ENCODE assay signal across 8 cellular contexts in the genomic region with DNA sequence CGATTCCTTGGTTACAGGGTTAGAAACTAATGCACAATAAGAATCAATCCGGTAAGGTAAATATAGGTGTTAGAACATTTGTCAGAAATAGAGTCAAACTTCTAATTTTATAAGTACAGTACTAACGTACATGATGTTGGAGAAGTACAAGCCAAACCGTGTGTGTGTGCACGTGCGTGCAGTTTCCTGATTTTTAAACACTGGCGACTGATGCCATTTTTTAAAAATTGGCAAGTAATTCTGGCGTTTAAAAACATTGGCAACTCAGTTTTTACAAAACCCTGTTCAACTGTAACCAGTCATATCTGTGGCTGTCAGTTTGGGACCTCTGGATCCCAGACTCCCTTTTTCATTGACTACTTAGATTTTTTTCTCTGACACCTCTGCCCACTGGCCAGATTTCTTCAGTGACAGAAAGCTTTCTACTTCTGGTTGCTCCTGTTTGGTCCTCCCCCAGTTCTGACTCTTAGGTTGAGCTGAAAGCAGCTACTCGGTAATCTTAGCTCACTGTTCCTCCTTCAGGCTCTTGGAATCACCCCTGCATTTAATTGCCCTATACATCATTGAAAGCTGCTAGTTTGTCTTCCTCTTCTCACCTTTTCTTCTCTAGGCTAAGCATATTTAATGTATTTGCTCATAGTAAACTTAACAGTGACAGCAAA. TPM values are rescaled to one million over a fixed set of nuclear protein-coding genes. Genes with fewer than 3 reads are reported as not detected.
DNase-seq lines count a peak whose midpoint lies in the region; ATAC-seq, FAIRE-seq and TF ChIP-seq lines count a peak whose summit lies in the region.

No MANE protein-coding gene starts in this region.

- POLR2A ChIA-PET in CD8-positive, alpha-beta memory T cell (lab: Charles Lee), result interaction anchor here (0.9 to 3.4 kb wide), 5 partner anchors 10 to 447 kb away, joined by 3 to 20 read pairs (median 9); partner anchors contain the start of gene VGLL4

- H3K36me3 Mint-ChIP-seq in CD8-positive, alpha-beta memory T cell, result peaks cover 7 to 28% (median 18%) of the 10 kb centered on the region in 3 donors
- peaks cover 11% of the 10 kb centered on the region for H3K36me3 Mint-ChIP-seq in nephron progenitor cell (ENCODE audit: low read depth)

- no peak for ATAC-seq in GM18867 (IDR thresholded peaks at IDR 0.05; ENCODE audit: unreplicated experiment)

- no peak for DNase-seq in CD8-positive, alpha-beta memory T cell
- peak; percentile 75 for DNase-seq in NB4 (ENCODE audit: low read depth)
- no peak for DNase-seq in dorsolateral prefrontal cortex
- no peak for DNase-seq in nephron progenitor cell
- no peak for DNase-seq in globus pallidus (ENCODE audit: low spot score)
- no peak for DNase-seq in midbrain (lab: John Stamatoyannopoulos, UW)
- no peak for DNase-seq in HTR-8/SVneo (ENCODE audit: insufficient read length, low spot score)

- H3K9me3 ChIP-seq in CD8-positive, alpha-beta memory T cell (ENCODE audit: low read length), result no peaks in the 10 kb centered on the region

- H3K27ac Mint-ChIP-seq in CD8-positive, alpha-beta memory T cell, result peak overlapping the region; percentile 95 to 100 (median 98)
- H3K27ac Mint-ChIP-seq in nephron progenitor cell, result peak overlapping the region; percentile 98

- H3K27me3 ChIP-seq in CD8-positive, alpha-beta memory T cell (ENCODE audit: insufficient read depth, low read length, poor library complexity, severe bottlenecking), result no peaks in the 10 kb centered on the region
- no peaks in the 10 kb centered on the region for H3K27me3 ChIP-seq in dorsolateral prefrontal cortex

- intact Hi-C loops in dorsolateral prefrontal cortex (cut with DNase I), result loop anchor here in 1 of 2 donors (10.0 kb wide), 1 partner anchor 382 kb away; no protein-coding TSS in a partner anchor

- H3K9me3 Mint-ChIP-seq in CD8-positive, alpha-beta memory T cell, result peaks cover 0 to 5% (median 0%) of the 10 kb centered on the region in 5 donors
- peaks cover 8% of the 10 kb centered on the region for H3K9me3 Mint-ChIP-seq in nephron progenitor cell

- peaks cover 50 to 60% (median 53%) of the 10 kb centered on the region in 3 donors for H3K4me1 Mint-ChIP-seq in CD8-positive, alpha-beta memory T cell
- H3K4me1 Mint-ChIP-seq in nephron progenitor cell, result peaks cover 18% of the 10 kb centered on the region

- FAIRE-seq in HTR-8/SVneo (lab: Jason Lieb, UNC), result no peak

- no peaks in the 10 kb centered on the region for H3K36me3 ChIP-seq in CD8-positive, alpha-beta memory T cell (ENCODE audit: insufficient read depth, low read length)

- no peak for TF ChIP-seq CTCF in NB4 (IDR thresholded peaks at IDR 0.05; ENCODE audit: low read depth, low read length)
- no peak for TF ChIP-seq CTCF in dorsolateral prefrontal cortex (IDR thresholded peaks at IDR 0.05 in 54 of 56, conservative IDR thresholded peaks at IDR 0.05 in 2 of 56; ENCODE audit: low read depth in 1 of 56, partially characterized antibody in 56 of 56)
- no peak for TF ChIP-seq CTCF in nephron progenitor cell (IDR thresholded peaks at IDR 0.05)

- peak overlapping the region; percentile 89 to 99 (median 97) for H3K4me3 Mint-ChIP-seq in CD8-positive, alpha-beta memory T cell
- H3K4me3 Mint-ChIP-seq in nephron progenitor cell, result peak overlapping the region; percentile 95

- CTCF ChIA-PET in CD8-positive, alpha-beta memory T cell (lab: Charles Lee), result interaction anchor here (0.8 to 1.5 kb wide), 7 partner anchors 8 to 952 kb away, joined by 3 to 7 read pairs (median 4); partner anchors contain the start of genes SEC13 and TAMM41

- TF ChIP-seq POLR2A in NB4 (IDR thresholded peaks at IDR 0.05; ENCODE audit: extremely low read depth, insufficient read length), result no peak

- peak overlapping the region; percentile 100 for H3K4me3 ChIP-seq in CD8-positive, alpha-beta memory T cell (ENCODE audit: low read length)
- H3K4me3 ChIP-seq in NB4 (ENCODE audit: low read depth, low read length) (peak overlapping the region; percentile 98), dorsolateral prefrontal cortex (peak overlapping the region; percentile 70 to 100 (median 90))

- H3K4me1 ChIP-seq in CD8-positive, alpha-beta memory T cell (ENCODE audit: insufficient read depth, low read length), result peaks cover 23% of the 10 kb centered on the region

- H3K27me3 Mint-ChIP-seq in CD8-positive, alpha-beta memory T cell, result no peaks in the 10 kb centered on the region
- peaks cover 27% of the 10 kb centered on the region for H3K27me3 Mint-ChIP-seq in nephron progenitor cell (ENCODE audit: low read depth, poor library complexity)

- H3K27ac ChIP-seq in CD8-positive, alpha-beta memory T cell (ENCODE audit: low read depth, low read length), result peak overlapping the region; percentile 99
- peak overlapping the region in 52 of 59 donors; percentile 25 to 97 (median 84) for H3K27ac ChIP-seq in dorsolateral prefrontal cortex

RNA-seq across cellular contexts. Expression of gene ATG7, which starts 0.8 kb away (rescaled TPM):
- 10 to 100 TPM; 28.0 to 28.2 TPM for total RNA-seq in CD8-positive, alpha-beta memory T cell
- polyA plus RNA-seq in CD8-positive, alpha-beta memory T cell, result 13.8 TPM
- total RNA-seq in dorsolateral prefrontal cortex, result 10 to 100 TPM; 48.9 to 92.7 (median 70.5) TPM
